Comparison of ENCODE assay signal across 11 cellular contexts in genomic region chr3:58026598-58026997, GRCh38. TPM values are rescaled to one million over a fixed set of nuclear protein-coding genes. Genes with fewer than 3 reads are reported as not detected.
A peak's percentile ranks its signal among the peaks of the same experiment; 100 is the strongest.
DNase-seq lines count a peak whose midpoint lies in the region; ATAC-seq and TF ChIP-seq lines count a peak whose summit lies in the region.
"Had no signal": no experiment of that assay in that cellular context is flagged by ENCODE, and none has a peak within 500 bp of the region (broad histone marks: within the 10 kb centered on the region; RNA-seq: fewer than 3 reads in every experiment).

No MANE protein-coding gene starts in this region.

- no peak overlapping the region for H3K4me3 Mint-ChIP-seq in activated CD4-positive, alpha-beta memory T cell treated with anti-CD3 and anti-CD28 coated beads for 36 hours
- H3K4me3 Mint-ChIP-seq: activated naive CD8-positive, alpha-beta T cell treated with anti-CD3 and anti-CD28 coated beads, Interleukin-2, amount 10 ng/mL, durations not matched to agents 7 days and 5 days had no signal

- H4K20me1 ChIP-seq in GM23248 (ENCODE audit: insufficient read depth) = peaks cover 4% of the 10 kb centered on the region; the same call in 1 of the 2 replicates
- peaks cover 63% of the 10 kb centered on the region for H4K20me1 ChIP-seq in PC-3 (ENCODE audit: low read length)

- H3K9me3 ChIP-seq in GM23248 (ENCODE audit: low read depth) = no peaks in the 10 kb centered on the region
- H3K9me3 ChIP-seq in PC-3 (ENCODE audit: low read length) = no peaks in the 10 kb centered on the region
- H3K9me3 ChIP-seq in esophagus (ENCODE audit: control insufficient read depth in 2 of 2, insufficient read depth in 1 of 2, low read depth in 1 of 2, low read length in 1 of 2) = no peaks in the 10 kb centered on the region

- peak; percentile 55 for TF ChIP-seq CTCF in PC-3 (conservative IDR thresholded peaks at IDR 0.05; ENCODE audit: low read depth, low read length)

- H3K9me2 ChIP-seq in GM23248 (ENCODE audit: insufficient read depth) = no peaks in the 10 kb centered on the region
- no peaks in the 10 kb centered on the region for H3K9me2 ChIP-seq in PC-3 (replicated peaks; ENCODE audit: low read length)

- ATAC-seq in PC-3 = peak; percentile 48

- H3K9me3 Mint-ChIP-seq in activated CD4-positive, alpha-beta memory T cell treated with anti-CD3 and anti-CD28 coated beads for 36 hours = no peaks in the 10 kb centered on the region
- H3K9me3 Mint-ChIP-seq: activated naive CD8-positive, alpha-beta T cell treated with anti-CD3 and anti-CD28 coated beads, Interleukin-2, amount 10 ng/mL, durations not matched to agents 7 days and 5 days had no signal

- 75 to 78% methylated on average over 7 of the region's 7 CpGs for WGBS in GM23248 (ENCODE audit: low coverage in 1 of 2, low lambda C conversion rate in 2 of 2, missing lambda C conversion rate in 2 of 2), 2 experiments
- 46 to 55% methylated on average over 7 of the region's 7 CpGs for WGBS in esophagus, 2 donors

- intact Hi-C loops in PC-3 (cut with micrococcal nuclease) = loop anchor here (2.0 kb wide), 1 partner anchor 16 kb away; no protein-coding TSS in a partner anchor
- intact Hi-C loops in activated CD4-positive, alpha-beta memory T cell treated with anti-CD3 and anti-CD28 coated beads for 36 hours (cut with micrococcal nuclease) = loop anchor here (2.0 kb wide), 1 partner anchor 18 kb away; the partner anchor contains the start of gene FLNB

- H3K27ac ChIP-seq in GM23248 (0 out of 2 replicates have a peak overlapping the region, but pooled peaks have one; percentile 17), PC-3 (ENCODE audit: low read length) (peak overlapping the region; percentile 82), esophagus (ENCODE audit: low read depth in 2 of 2, low read length in 1 of 2) (peak overlapping the region; percentile 79 to 83), rectal smooth muscle tissue (ENCODE audit: low read depth, low read length) (peak overlapping the region; percentile 51)

- no peak overlapping the region for H3K4me2 ChIP-seq in GM23248 (ENCODE audit: unreplicated experiment)
- peak overlapping the region; percentile 57 for H3K4me2 ChIP-seq in PC-3 (ENCODE audit: low read length)

- H3K79me2 ChIP-seq in GM23248 (ENCODE audit: insufficient read depth) (peaks cover 100% of the 10 kb centered on the region), PC-3 (ENCODE audit: low read length) (peaks cover 100% of the 10 kb centered on the region)

- H3F3A ChIP-seq in GM23248 (ENCODE audit: insufficient read depth) = peaks cover 17% of the 10 kb centered on the region; the same call in 1 of the 2 replicates
- no peaks in the 10 kb centered on the region for H3F3A ChIP-seq in PC-3 (ENCODE audit: low read length, unreplicated experiment)

- H3K9ac ChIP-seq in GM23248 = peak overlapping the region; percentile 8; the same call in 1 of the 2 replicates
- peak overlapping the region; percentile 62 for H3K9ac ChIP-seq in PC-3 (ENCODE audit: low read length)
- H3K9ac ChIP-seq in rectal smooth muscle tissue (ENCODE audit: low read length) = no peak overlapping the region

- H3K4me1 Mint-ChIP-seq in activated CD4-positive, alpha-beta memory T cell treated with anti-CD3 and anti-CD28 coated beads for 36 hours (ENCODE audit: low read depth) = peaks cover 46% of the 10 kb centered on the region

- H3K4me1 ChIP-seq in GM23248 (ENCODE audit: insufficient read depth) (peaks cover 26% of the 10 kb centered on the region), PC-3 (ENCODE audit: insufficient read depth, low read length) (peaks cover 60% of the 10 kb centered on the region), esophagus (ENCODE audit: control insufficient read depth in 2 of 2, insufficient read depth in 2 of 2, low read length in 1 of 2) (peaks cover 4 to 13% of the 10 kb centered on the region in 2 donors), rectal smooth muscle tissue (ENCODE audit: control insufficient read depth, insufficient read depth, low read length) (peaks cover 30% of the 10 kb centered on the region)

- H3K27me3 Mint-ChIP-seq in activated CD4-positive, alpha-beta memory T cell treated with anti-CD3 and anti-CD28 coated beads for 36 hours = no peaks in the 10 kb centered on the region
- H3K27me3 Mint-ChIP-seq: activated naive CD8-positive, alpha-beta T cell treated with anti-CD3 and anti-CD28 coated beads, Interleukin-2, amount 10 ng/mL, durations not matched to agents 7 days and 5 days had no signal

- CTCF ChIA-PET in PC-3 (lab: Charles Lee) (interaction anchor here (0.7 to 1.0 kb wide), 3 partner anchors 9 to 151 kb away, joined by 3 to 4 read pairs (median 4); no protein-coding TSS in a partner anchor), HEK293T (lab: Yijun Ruan, JAX) (interaction anchor here (1.1 kb wide), 1 partner anchor 8 kb away, joined by 4 read pairs; no protein-coding TSS in a partner anchor)
- CTCF ChIA-PET in activated CD4-positive, alpha-beta memory T cell treated with anti-CD3 and anti-CD28 coated beads for 36 hours (lab: Charles Lee) = interaction anchor here (1.6 kb wide), 1 partner anchor 141 kb away, joined by 6 read pairs; no protein-coding TSS in a partner anchor

- H3K36me3 ChIP-seq in GM23248 (ENCODE audit: low read depth) (no peaks in the 10 kb centered on the region), PC-3 (ENCODE audit: low read depth, low read length) (peaks cover 4% of the 10 kb centered on the region; the same call in 1 of the 2 replicates), esophagus (ENCODE audit: control insufficient read depth in 2 of 2, insufficient read depth in 2 of 2, low read length in 1 of 2) (no peaks in the 10 kb centered on the region), rectal smooth muscle tissue (ENCODE audit: control insufficient read depth, insufficient read depth, low read length) (peaks cover 3% of the 10 kb centered on the region)

- H3K4me3 ChIP-seq in GM23248 (no peak overlapping the region), PC-3 (ENCODE audit: low read length) (peak overlapping the region; percentile 8; the same call in 1 of the 2 replicates), esophagus (ENCODE audit: low read depth in 1 of 2, low read length in 2 of 2) (no peak overlapping the region), rectal smooth muscle tissue (ENCODE audit: low read length) (no peak overlapping the region)

- no TSS peak for BruUV-seq in PC-3 (replicated peaks; lab: Mats Ljungman, UMichigan)

- POLR2A ChIA-PET in PC-3 (lab: Charles Lee; ENCODE audit: unreplicated experiment) (interaction anchor here (0.7 kb wide), 1 partner anchor 22 kb away, joined by 6 read pairs; no protein-coding TSS in a partner anchor), HEK293T (lab: Yijun Ruan, JAX) (no interaction called here)
- POLR2A ChIA-PET in activated CD4-positive, alpha-beta memory T cell treated with anti-CD3 and anti-CD28 coated beads for 36 hours (lab: Charles Lee) = no interaction called here

- H3K27ac Mint-ChIP-seq in activated CD4-positive, alpha-beta memory T cell treated with anti-CD3 and anti-CD28 coated beads for 36 hours = no peak overlapping the region
- H3K27ac Mint-ChIP-seq: activated naive CD8-positive, alpha-beta T cell treated with anti-CD3 and anti-CD28 coated beads, Interleukin-2, amount 10 ng/mL, durations not matched to agents 7 days and 5 days had no signal

- in situ Hi-C loops in GM23248 (cut with MboI) = no loop called here

- DNase-seq in GM23248 (peak; percentile 35), PC-3 (peak; percentile 80), NOMO-1 (lab: John Stamatoyannopoulos, UW; ENCODE audit: unreplicated experiment in 2 of 2) (no peak), HEK293T (ENCODE audit: extremely low spot score) (no peak)
- no peak for DNase-seq in activated CD4-positive, alpha-beta memory T cell treated with anti-CD3 and anti-CD28 coated beads for 36 hours
- DNase-seq: activated CD4-positive, CD25-positive, alpha-beta regulatory T cell treated with anti-CD3 and anti-CD28 coated beads, Interleukin-2, amount 50 U/mL, for 72 hours; activated naive CD8-positive, alpha-beta T cell treated with anti-CD3 and anti-CD28 coated beads, Interleukin-2, amount 10 ng/mL, durations not matched to agents 7 days and 5 days; NCI-H1930; SIG-M5 had no signal

- H2AFZ ChIP-seq in GM23248 (no peak overlapping the region), PC-3 (ENCODE audit: low read length) (no peak overlapping the region)

- H3K27me3 ChIP-seq in GM23248 (replicated peaks; ENCODE audit: insufficient read depth) (no peaks in the 10 kb centered on the region), PC-3 (ENCODE audit: low read length) (no peaks in the 10 kb centered on the region), esophagus (ENCODE audit: control insufficient read depth in 1 of 2, insufficient read depth in 2 of 2, low read length in 2 of 2) (no peaks in the 10 kb centered on the region), rectal smooth muscle tissue (ENCODE audit: control insufficient read depth, insufficient read depth, low read length) (no peaks in the 10 kb centered on the region)

- no peaks in the 10 kb centered on the region for H3K36me3 Mint-ChIP-seq in activated CD4-positive, alpha-beta memory T cell treated with anti-CD3 and anti-CD28 coated beads for 36 hours
- H3K36me3 Mint-ChIP-seq: activated naive CD8-positive, alpha-beta T cell treated with anti-CD3 and anti-CD28 coated beads, Interleukin-2, amount 10 ng/mL, durations not matched to agents 7 days and 5 days had no signal

TF ChIP-seq in HEK293T, 16 proteins besides CTCF, POLR2A, EP300 and RAD21 (continues in another document):
- no peak for TF ChIP-seq FOXA1 (IDR thresholded peaks at IDR 0.05)
- no peak for TF ChIP-seq L3MBTL2 (conservative IDR thresholded peaks at IDR 0.05)
- no peak for TF ChIP-seq TARDBP (IDR thresholded peaks at IDR 0.05)
- TF ChIP-seq FOXK2 (IDR thresholded peaks at IDR 0.05) = no peak
- TF ChIP-seq PKNOX1 (IDR thresholded peaks at IDR 0.05) = no peak
- TF ChIP-seq ZNF384 (IDR thresholded peaks at IDR 0.05) = no peak
- TF ChIP-seq BHLHE40 (IDR thresholded peaks at IDR 0.05; ENCODE audit: borderline replicate concordance) = no peak
- no peak for TF ChIP-seq CTBP1 (IDR thresholded peaks at IDR 0.05; ENCODE audit: borderline replicate concordance)
- TF ChIP-seq LEF1 (IDR thresholded peaks at IDR 0.05; ENCODE audit: borderline replicate concordance) = no peak
- TF ChIP-seq ARNT (IDR thresholded peaks at IDR 0.05) = no peak

RNA-seq across cellular contexts. Expression of gene FLNB, which starts 18.4 kb away (rescaled TPM):
- 186 and 199 TPM in 2 replicates for total RNA-seq in GM23248 (2014; rRNA removed; shearing (Covaris generic))
- polyA plus RNA-seq in GM23248 (2016; fragmentation: Nextera tagmentation; extraction: Ambion mirVana) (60.6 and 61.7 TPM in 2 replicates), esophagus (10 to 100 TPM; 50.8 to 52.5 TPM)
- 505 and 546 TPM in 2 replicates for total RNA-seq in PC-3 (2014; rRNA removed)
- 10 to 100 TPM; 23.1 to 26.0 TPM for total RNA-seq in activated CD4-positive, alpha-beta memory T cell treated with anti-CD3 and anti-CD28 coated beads for 36 hours

Comparison
In these comparisons a context has a peak if more than half of its experiments do, and no peak if none do; other contexts are left out.
1. DNase-seq: peak in GM23248 (single experiment) and PC-3 (single experiment); none in NOMO-1 (0 of 2), activated CD4-positive, alpha-beta memory T cell treated with anti-CD3 and anti-CD28 coated beads for 36 hours (single experiment) and HEK293T (single experiment).
2. H3K27ac ChIP-seq: peak in every context shown above with its lines; median percentile 82 in PC-3; 81 in esophagus; 51 in rectal smooth muscle tissue; 17 in GM23248.